1 cellular context compared by ENCODE assay signal in genomic region chr6:85323435-85324040, GRCh38.
TF ChIP-seq lines count a peak whose summit lies in the region.

No MANE protein-coding gene starts in this region.

TF ChIP-seq in IMR-90, 13 proteins besides CTCF, POLR2A, EP300 and RAD21 (continued from another document):
- TF ChIP-seq, protein P1, sequence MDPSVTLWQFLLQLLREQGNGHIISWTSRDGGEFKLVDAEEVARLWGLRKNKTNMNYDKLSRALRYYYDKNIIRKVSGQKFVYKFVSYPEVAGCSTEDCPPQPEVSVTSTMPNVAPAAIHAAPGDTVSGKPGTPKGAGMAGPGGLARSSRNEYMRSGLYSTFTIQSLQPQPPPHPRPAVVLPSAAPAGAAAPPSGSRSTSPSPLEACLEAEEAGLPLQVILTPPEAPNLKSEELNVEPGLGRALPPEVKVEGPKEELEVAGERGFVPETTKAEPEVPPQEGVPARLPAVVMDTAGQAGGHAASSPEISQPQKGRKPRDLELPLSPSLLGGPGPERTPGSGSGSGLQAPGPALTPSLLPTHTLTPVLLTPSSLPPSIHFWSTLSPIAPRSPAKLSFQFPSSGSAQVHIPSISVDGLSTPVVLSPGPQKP (IDR thresholded peaks at IDR 0.05; ENCODE audit: borderline replicate concordance, low read depth, low read length) = no peak
- TF ChIP-seq FOS (IDR thresholded peaks at IDR 0.05; ENCODE audit: low read depth, low read length) (no peak), CHD1 (IDR thresholded peaks at IDR 0.05; ENCODE audit: low read depth, low read length) (no peak), NFE2L2 (IDR thresholded peaks at IDR 0.05; ENCODE audit: low read depth, low read length) (no peak), MXI1 (IDR thresholded peaks at IDR 0.05; ENCODE audit: borderline replicate concordance, low read depth, low read length) (no peak), SMC3 (IDR thresholded peaks at IDR 0.05; ENCODE audit: low read depth, low read length) (peak; percentile 56)
